1 cellular context compared by ENCODE assay signal in genomic region chr17:78780852-78781338, GRCh38.
TF ChIP-seq lines count a peak whose summit lies in the region.

No MANE protein-coding gene starts in this region.

TF ChIP-seq in H1, 55 proteins besides CTCF, POLR2A, EP300 and RAD21:
- TF ChIP-seq YY1 (IDR thresholded peaks at IDR 0.05; ENCODE audit: low read depth, low read length) (no peak), BCL11A (IDR thresholded peaks at IDR 0.05; ENCODE audit: low read depth in 2 of 2, low read length in 2 of 2) (no peak), GABPA (IDR thresholded peaks at IDR 0.05; ENCODE audit: borderline replicate concordance, insufficient read depth, low read length) (no peak)
